8 cellular contexts compared by ENCODE assay signal in the genomic region with DNA sequence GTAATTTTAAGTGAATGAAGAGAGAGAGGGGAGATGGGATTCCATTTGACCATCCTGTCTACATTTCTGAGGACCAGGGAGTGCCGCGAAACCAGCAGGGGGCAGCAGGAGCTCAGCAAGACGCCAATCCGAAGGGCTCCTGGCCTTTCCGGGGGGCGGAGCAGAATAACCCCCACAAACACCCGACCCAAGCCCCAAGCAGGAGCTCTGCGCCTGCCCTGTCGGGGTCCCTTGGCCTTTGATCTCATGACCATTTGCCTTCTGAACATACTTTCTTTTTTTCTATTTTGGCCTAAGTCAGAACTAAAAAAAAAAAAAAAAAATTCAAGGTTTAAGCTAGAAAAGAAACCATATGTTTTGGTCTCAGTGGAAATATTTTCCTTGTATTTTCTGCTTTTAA. TPM values are rescaled to one million over a fixed set of nuclear protein-coding genes. Genes with fewer than 3 reads are reported as not detected.
DNase-seq lines count a peak whose midpoint lies in the region; ATAC-seq, FAIRE-seq and TF ChIP-seq lines count a peak whose summit lies in the region.

No MANE protein-coding gene starts in this region.

- H3K9ac ChIP-seq in H1 (replicated peaks in 1 of 4; ENCODE audit: extremely low read depth in 1 of 4, low read depth in 3 of 4, low read length in 3 of 4), result no peak overlapping the region

- H3K4me2 ChIP-seq in H1 (ENCODE audit: insufficient read depth in 1 of 2, low read depth in 2 of 2, low read length in 2 of 2), result no peak overlapping the region

- H2BK12ac ChIP-seq in H1 (ENCODE audit: low read depth, low read length), result no peak overlapping the region

- H4K8ac ChIP-seq in H1 (ENCODE audit: extremely low read depth, insufficient read depth, low read length), result no peak overlapping the region

- in situ Hi-C loops in HAP-1 (cut with MboI; ENCODE audit: low sequenced_read_pairs), result loop anchor here (10.0 to 25.0 kb wide), 2 partner anchors 156 to 289 kb away; a partner anchor contains a TSS

- no peaks in the 10 kb centered on the region for H3K79me1 ChIP-seq in H1 (ENCODE audit: low read depth, low read length)

- H3K23me2 ChIP-seq in H1 (ENCODE audit: low read depth, low read length), result no peaks in the 10 kb centered on the region; the same call in 1 of the 2 replicates

- H3K27ac ChIP-seq in H1 (ENCODE audit: low read depth, low read length), result no peak overlapping the region

- no peak overlapping the region for H3K23ac ChIP-seq in H1 (ENCODE audit: insufficient read length)

- TF ChIP-seq RAD21 in H1 (IDR thresholded peaks at IDR 0.05 in 1 of 2, conservative IDR thresholded peaks at IDR 0.05 in 1 of 2; ENCODE audit: low read depth in 2 of 2, low read length in 2 of 2), result peak; percentile 90 to 93

- DNase-seq in AML-193 (lab: John Stamatoyannopoulos, UW) (peak; percentile 34 to 47), HAP-1 (ENCODE audit: low spot score in 2 of 2) (peak; percentile 56 to 85), H1 (ENCODE audit: low read depth in 1 of 2, low spot score in 2 of 2) (peak; percentile 33 to 85), myocyte (ENCODE audit: low read depth) (peak; percentile 59)
- DNase-seq in NK-92 treated with Interleukin-12 subunit alpha and Interleukin-12 subunit beta, amount 100 ng/mL, for 24 hours (lab: John Stamatoyannopoulos, UW), result peak; percentile 78
- DNase-seq in activated CD8-positive, alpha-beta memory T cell treated with anti-CD3 and anti-CD28 coated beads, Interleukin-2, amount 50 U/mL, for 1 hour (ENCODE audit: extremely low read depth), result peak; percentile 66
- DNase-seq in stimulated activated CD8-positive, alpha-beta memory T cell treated with anti-CD3 and anti-CD28 coated beads, Interleukin-4, amount 100 ng/mL, for 4 hours (ENCODE audit: low read depth in 2 of 2, low spot score in 1 of 2), result peak; percentile 63 to 68

- peak overlapping the region; percentile 68 for H2AFZ ChIP-seq in H1 (ENCODE audit: low read length)

- no peak for ATAC-seq in GM21825 (IDR thresholded peaks at IDR 0.05; ENCODE audit: unreplicated experiment)

- 4% methylated on average over 9 of the region's 9 CpGs; no CpG with 5 or more reads in 1 of the 2 experiments for WGBS in H1 (ENCODE audit: extremely low coverage in 1 of 2, insufficient coverage in 1 of 2, insufficient read length in 1 of 2, insufficient replicate concordance in 2 of 2, low coverage in 1 of 2, low lambda C conversion rate in 2 of 2, missing lambda C conversion rate in 1 of 2), 2 experiments

- no peak overlapping the region for H3K14ac ChIP-seq in H1 (ENCODE audit: insufficient read length)

- TF ChIP-seq CTCF in H1 (IDR thresholded peaks at IDR 0.05; ENCODE audit: control extremely low read depth in 1 of 3, insufficient read depth in 1 of 3, low read depth in 1 of 3, low read length in 3 of 3), result peak; percentile 79 to 86 (median 79)

- H4K91ac ChIP-seq in H1 (replicated peaks; ENCODE audit: insufficient read length, low read length), result no peak overlapping the region

- no peak overlapping the region for H2BK15ac ChIP-seq in H1 (ENCODE audit: low read length)

- CTCF ChIA-PET in H1 (lab: Charles Lee; ENCODE audit: partially characterized antibody), result interaction anchor here (0.6 to 3.3 kb wide), 48 partner anchors 10 to 365 kb away, joined by 3 to 38 read pairs (median 4); a partner anchor contains a TSS

- H3K9me3 ChIP-seq in HAP-1, result no peaks in the 10 kb centered on the region
- H3K9me3 ChIP-seq in H1 (ENCODE audit: insufficient read depth in 2 of 2, low read depth in 1 of 2, low read length in 1 of 2), result no peaks in the 10 kb centered on the region

- no peak overlapping the region for H3K4me3 ChIP-seq in HAP-1
- H3K4me3 ChIP-seq in H1 (ENCODE audit: extremely low read depth in 1 of 4, insufficient read depth in 2 of 4, low read depth in 3 of 4, low read length in 4 of 4), result no peak overlapping the region

- no peaks in the 10 kb centered on the region for H3K36me3 ChIP-seq in HAP-1 (replicated peaks)
- H3K36me3 ChIP-seq in H1 (ENCODE audit: control insufficient read depth in 2 of 4, insufficient read depth in 4 of 4, low read length in 3 of 4), result no peaks in the 10 kb centered on the region

- no peaks in the 10 kb centered on the region for H4K20me1 ChIP-seq in H1 (replicated peaks in 1 of 2; ENCODE audit: control insufficient read depth in 1 of 2, insufficient read depth in 2 of 2, low read length in 2 of 2)

- no peak overlapping the region for H2AK5ac ChIP-seq in H1 (ENCODE audit: low read depth, low read length)

- H3K4me1 ChIP-seq in HAP-1 (no peaks in the 10 kb centered on the region), H1 (replicated peaks in 1 of 4; ENCODE audit: control insufficient read depth in 3 of 4, insufficient read depth in 4 of 4, low read length in 3 of 4) (peaks cover 2 to 14% (median 4%) of the 10 kb centered on the region in 4 experiments; a peak in 5 of 7 replicates)

- H2BK5ac ChIP-seq in H1 (ENCODE audit: low read depth, low read length), result no peak overlapping the region

- peak; percentile 13 for FAIRE-seq in H1 (lab: Jason Lieb, UNC)

- no peak overlapping the region for H3K56ac ChIP-seq in H1 (replicated peaks; ENCODE audit: insufficient read length, low read depth, low read length)

- POLR2A ChIA-PET in H1 (lab: Charles Lee; ENCODE audit: partially characterized antibody), result interaction anchor here (0.7 to 0.9 kb wide), 2 partner anchors 9 to 167 kb away, joined by 3 to 4 read pairs; no protein-coding TSS in a partner anchor

- no peak overlapping the region for H2BK120ac ChIP-seq in H1 (replicated peaks; ENCODE audit: low read depth, low read length)

- no peak overlapping the region for H4K5ac ChIP-seq in H1 (ENCODE audit: insufficient read length, low read depth, low read length)

- H3K4ac ChIP-seq in H1 (replicated peaks; ENCODE audit: insufficient read length, low read depth, low read length), result no peak overlapping the region

- no peaks in the 10 kb centered on the region for H3K79me2 ChIP-seq in H1 (ENCODE audit: control insufficient read depth in 1 of 2, insufficient read depth in 2 of 2, low read length in 2 of 2)

- TF ChIP-seq POLR2A in H1 (IDR thresholded peaks at IDR 0.05; ENCODE audit: control extremely low read depth in 1 of 2, low read depth in 2 of 2, low read length in 2 of 2), result no peak

- H3K27me3 ChIP-seq in HAP-1 (ENCODE audit: low read depth) (peaks cover 3% of the 10 kb centered on the region), H1 (replicated peaks in 1 of 4; ENCODE audit: control insufficient read depth in 3 of 4, extremely low read depth in 1 of 4, insufficient read depth in 3 of 4, low read length in 3 of 4) (no peaks in the 10 kb centered on the region)

- no peak overlapping the region for H2BK20ac ChIP-seq in H1 (ENCODE audit: low read length)

- no peak for TF ChIP-seq EP300 in H1 (IDR thresholded peaks at IDR 0.05; ENCODE audit: borderline replicate concordance in 1 of 2, low read depth in 2 of 2, low read length in 2 of 2)

- no peak overlapping the region for H3K18ac ChIP-seq in H1 (ENCODE audit: extremely low read depth, low read length)

RNA-seq across cellular contexts. Expression of a gene that starts 21.9 kb away (rescaled TPM):
- 0.13 and 0.24 TPM in 2 replicates for total RNA-seq in H1 (2021; fragmentation: NEBNext Ultra II Directional; extraction: Animal tissue kit (Norgen Biotek cat#: 25700))
- polyA plus RNA-seq in H1 (2011; rRNA removed), result 0.09 and 0.14 TPM in 2 replicates
- 0.17 TPM for polyA plus RNA-seq in H1 (2011; cell fraction: cytosol; rRNA removed)
- polyA plus RNA-seq in H1 (2011; cell fraction: nucleus; rRNA removed), result 0.10 TPM
- 0.17 to 0.28 TPM (median 0.20 TPM) in 4 replicates for polyA plus RNA-seq in H1 (2012, experiment 1 of 2)
- polyA plus RNA-seq in H1 (2012, experiment 2 of 2), result 0.20 TPM
- 0.12 TPM for polyA plus RNA-seq in H1 (2013, experiment 1 of 2)
- 0.13 TPM for polyA plus RNA-seq in H1 (2013, experiment 2 of 2)
- polyA minus RNA-seq in H1 (2011; rRNA and poly(A)+ RNA removed), result 0.22 and 0.34 TPM in 2 replicates
- polyA minus RNA-seq in H1 (2011; cell fraction: cytosol; rRNA and poly(A)+ RNA removed), result 0.51 TPM
- 0.30 TPM for polyA minus RNA-seq in H1 (2011; cell fraction: nucleus; rRNA and poly(A)+ RNA removed)
- not detected in 2 replicates for total RNA-seq in myocyte
- polyA plus RNA-seq in myocyte (2012), result not detected

RNA-seq across cellular contexts. Expression of a gene that starts 26.4 kb away (rescaled TPM):
- 0.58 and 0.86 TPM in 2 replicates for total RNA-seq in H1 (2021; fragmentation: NEBNext Ultra II Directional; extraction: Animal tissue kit (Norgen Biotek cat#: 25700))
- 0.05 and 0.12 TPM in 2 replicates for polyA plus RNA-seq in H1 (2011; rRNA removed)
- polyA plus RNA-seq in H1 (2011; cell fraction: cytosol; rRNA removed), result 0.08 TPM
- polyA plus RNA-seq in H1 (2011; cell fraction: nucleus; rRNA removed), result 0.07 TPM
- 0.32 to 0.98 TPM (median 0.44 TPM) in 4 replicates for polyA plus RNA-seq in H1 (2012, experiment 1 of 2)
- 0.50 TPM for polyA plus RNA-seq in H1 (2012, experiment 2 of 2)
- polyA plus RNA-seq in H1 (2013, experiment 1 of 2), result 0.30 TPM
- 0.39 TPM for polyA plus RNA-seq in H1 (2013, experiment 2 of 2)
- 0.03 and 0.17 TPM in 2 replicates for polyA minus RNA-seq in H1 (2011; rRNA and poly(A)+ RNA removed)
- polyA minus RNA-seq in H1 (2011; cell fraction: cytosol; rRNA and poly(A)+ RNA removed), result not detected
- 0.70 TPM for polyA minus RNA-seq in H1 (2011; cell fraction: nucleus; rRNA and poly(A)+ RNA removed)
- not detected in 2 replicates for total RNA-seq in myocyte
- not detected for polyA plus RNA-seq in myocyte (2012)

RNA-seq across cellular contexts. Expression of a gene that starts 45.7 kb away (rescaled TPM):
- total RNA-seq in H1 (2021; fragmentation: NEBNext Ultra II Directional; extraction: Animal tissue kit (Norgen Biotek cat#: 25700)), result 2.0 and 2.8 TPM in 2 replicates
- polyA plus RNA-seq in H1 (2011; rRNA removed), result 4.1 and 4.9 TPM in 2 replicates
- 5.6 TPM for polyA plus RNA-seq in H1 (2011; cell fraction: cytosol; rRNA removed)
- polyA plus RNA-seq in H1 (2011; cell fraction: nucleus; rRNA removed), result 8.7 TPM
- 3.1 to 5.9 TPM (median 4.8 TPM) in 4 replicates for polyA plus RNA-seq in H1 (2012, experiment 1 of 2)
- polyA plus RNA-seq in H1 (2012, experiment 2 of 2), result 3.8 TPM
- polyA plus RNA-seq in H1 (2013, experiment 1 of 2), result 1.0 TPM
- 1.2 TPM for polyA plus RNA-seq in H1 (2013, experiment 2 of 2)
- polyA minus RNA-seq in H1 (2011; rRNA and poly(A)+ RNA removed), result 4.6 and 6.5 TPM in 2 replicates
- 4.6 TPM for polyA minus RNA-seq in H1 (2011; cell fraction: cytosol; rRNA and poly(A)+ RNA removed)
- 5.1 TPM for polyA minus RNA-seq in H1 (2011; cell fraction: nucleus; rRNA and poly(A)+ RNA removed)
- 0.16 TPM in 1 of 2 replicates, not detected in the other for total RNA-seq in myocyte
- polyA plus RNA-seq in myocyte (2012), result not detected

RNA-seq across cellular contexts. Expression of a gene that starts 53.8 kb away (rescaled TPM):
- total RNA-seq in H1 (2021; fragmentation: NEBNext Ultra II Directional; extraction: Animal tissue kit (Norgen Biotek cat#: 25700)), result 3.3 and 3.9 TPM in 2 replicates
- polyA plus RNA-seq in H1 (2011; rRNA removed), result 1.1 and 1.2 TPM in 2 replicates
- 1.6 TPM for polyA plus RNA-seq in H1 (2011; cell fraction: cytosol; rRNA removed)
- polyA plus RNA-seq in H1 (2011; cell fraction: nucleus; rRNA removed), result 0.83 TPM
- polyA plus RNA-seq in H1 (2012, experiment 1 of 2), result 1.6 to 2.3 TPM (median 1.8 TPM) in 4 replicates
- polyA plus RNA-seq in H1 (2012, experiment 2 of 2), result 0.66 TPM
- 2.4 TPM for polyA plus RNA-seq in H1 (2013, experiment 1 of 2)
- polyA plus RNA-seq in H1 (2013, experiment 2 of 2), result 3.2 TPM
- 5.5 TPM in 2 replicates for polyA minus RNA-seq in H1 (2011; rRNA and poly(A)+ RNA removed)
- polyA minus RNA-seq in H1 (2011; cell fraction: cytosol; rRNA and poly(A)+ RNA removed), result 2.4 TPM
- polyA minus RNA-seq in H1 (2011; cell fraction: nucleus; rRNA and poly(A)+ RNA removed), result 0.80 TPM
- total RNA-seq in myocyte, result not detected in 2 replicates
- polyA plus RNA-seq in myocyte (2012), result not detected
